Comparison of ENCODE assay signal across 11 cellular contexts in the genomic region with DNA sequence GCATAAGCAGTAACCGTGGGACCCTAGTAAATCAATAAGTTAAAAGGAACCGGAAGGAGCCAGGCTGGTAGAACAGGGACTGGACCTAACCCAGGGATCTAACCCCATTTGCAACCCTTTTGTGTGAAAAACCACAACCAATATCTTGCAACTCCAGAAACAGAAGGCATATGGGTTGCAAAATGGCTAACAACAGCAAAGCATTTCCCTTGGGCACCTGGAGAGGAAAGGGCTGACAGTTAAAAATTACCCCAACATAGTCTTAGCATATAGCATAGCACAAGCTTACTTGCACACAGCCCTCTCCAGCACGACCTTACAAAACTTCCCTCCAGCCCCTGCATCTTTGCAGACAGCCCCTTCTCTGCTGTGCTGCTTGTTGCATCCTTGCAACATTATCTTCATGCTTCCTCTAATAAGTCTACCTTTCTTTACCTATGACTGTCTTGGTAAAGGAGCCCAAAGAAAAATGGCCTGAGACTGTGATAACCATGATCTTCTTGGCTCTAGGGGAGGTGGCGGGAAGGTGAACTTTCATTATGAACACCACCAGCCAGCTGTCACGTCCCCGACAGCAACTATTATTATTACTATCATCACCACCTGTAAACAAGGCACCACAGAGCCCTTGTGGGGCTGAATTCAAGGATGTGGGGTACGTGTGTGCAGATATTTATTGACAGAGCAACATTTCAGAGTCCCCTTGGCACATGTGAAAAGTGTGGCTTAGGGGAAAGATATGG. TPM values are rescaled to one million over a fixed set of nuclear protein-coding genes. Genes with fewer than 3 reads are reported as not detected.
A peak's percentile ranks its signal among the peaks of the same experiment; 100 is the strongest.
DNase-seq lines count a peak whose midpoint lies in the region; ATAC-seq and TF ChIP-seq lines count a peak whose summit lies in the region.
"Had no signal": no experiment of that assay in that cellular context is flagged by ENCODE, and none has a peak within 500 bp of the region (broad histone marks: within the 10 kb centered on the region; RNA-seq: fewer than 3 reads in every experiment).

No MANE protein-coding gene starts in this region.

- H3K27me3 ChIP-seq in GM06990 (replicated peaks; ENCODE audit: control insufficient read depth, insufficient read depth, low read length), result no peaks in the 10 kb centered on the region
- no peaks in the 10 kb centered on the region for H3K27me3 ChIP-seq in PC-9 (ENCODE audit: insufficient read depth, low read depth)
- H3K27me3 ChIP-seq in GM23338 (ENCODE audit: insufficient read depth), result no peaks in the 10 kb centered on the region
- H3K27me3 ChIP-seq: MG63 had no signal

- no peak overlapping the region for H3K4me3 Mint-ChIP-seq in GM23338

- peaks cover 7% of the 10 kb centered on the region for H3K4me1 Mint-ChIP-seq in GM23338

- no peaks in the 10 kb centered on the region for H3F3A ChIP-seq in PC-9 (ENCODE audit: insufficient read depth, low read depth)
- no peaks in the 10 kb centered on the region for H3F3A ChIP-seq in GM23338 (replicated peaks; ENCODE audit: low read depth)

- no peak overlapping the region for H3K4me3 ChIP-seq in GM06990 (replicated peaks; ENCODE audit: low read depth, low read length)
- H3K4me3 ChIP-seq in PC-9, result no peak overlapping the region
- no peak overlapping the region for H3K4me3 ChIP-seq in GM23338
- H3K4me3 ChIP-seq: MG63 had no signal

- H3K79me2 ChIP-seq in PC-9 (ENCODE audit: low read depth), result no peaks in the 10 kb centered on the region
- no peaks in the 10 kb centered on the region for H3K79me2 ChIP-seq in GM23338 (replicated peaks; ENCODE audit: insufficient read depth)

- H3K4me2 ChIP-seq in PC-9 (no peak overlapping the region), GM23338 (no peak overlapping the region)

- H3K36me3 ChIP-seq in GM06990 (ENCODE audit: control insufficient read depth, insufficient read depth, low read length) (no peaks in the 10 kb centered on the region), PC-9 (ENCODE audit: low read depth) (no peaks in the 10 kb centered on the region), GM23338 (ENCODE audit: insufficient read depth) (no peaks in the 10 kb centered on the region)
- H3K36me3 ChIP-seq: MG63 had no signal

- no peak overlapping the region for H3K27ac Mint-ChIP-seq in GM23338

- TF ChIP-seq CTCF in GM06990 (IDR thresholded peaks at IDR 0.05; ENCODE audit: insufficient read depth, low read length, poor library complexity, severe bottlenecking), result no peak
- TF ChIP-seq CTCF in PC-9 (conservative IDR thresholded peaks at IDR 0.05), result no peak
- no peak for TF ChIP-seq CTCF in GM23338 (conservative IDR thresholded peaks at IDR 0.05; ENCODE audit: low read depth in 2 of 2)

- H3K36me3 Mint-ChIP-seq in GM23338 (ENCODE audit: low read depth), result no peaks in the 10 kb centered on the region

- no peaks in the 10 kb centered on the region; the same call in 2 of the 3 replicates for H3K9me3 Mint-ChIP-seq in GM23338

- intact Hi-C loops in PC-9 (cut with micrococcal nuclease; ENCODE audit: unreplicated experiment), result loop anchor here (10.0 kb wide), 1 partner anchor 1108 kb away; no protein-coding TSS in a partner anchor

- H3K9me2 ChIP-seq in PC-9 (ENCODE audit: insufficient read depth) (no peaks in the 10 kb centered on the region), GM23338 (ENCODE audit: insufficient read depth) (no peaks in the 10 kb centered on the region)

- no peaks in the 10 kb centered on the region for H4K20me1 ChIP-seq in PC-9 (ENCODE audit: insufficient read depth)
- H4K20me1 ChIP-seq in GM23338 (replicated peaks; ENCODE audit: insufficient read depth), result no peaks in the 10 kb centered on the region

- no peak overlapping the region for H2AFZ ChIP-seq in PC-9
- H2AFZ ChIP-seq in GM23338, result no peak overlapping the region

- H3K27me3 Mint-ChIP-seq in GM23338 (ENCODE audit: insufficient read depth, low read depth, poor library complexity), result no peaks in the 10 kb centered on the region

- peak; percentile 67 for ATAC-seq in GM19025 (IDR thresholded peaks at IDR 0.05; ENCODE audit: low read depth, unreplicated experiment)
- ATAC-seq in HG02623 (IDR thresholded peaks at IDR 0.05; ENCODE audit: unreplicated experiment), result peak; percentile 65
- ATAC-seq in HG03460 (IDR thresholded peaks at IDR 0.05; ENCODE audit: unreplicated experiment), result peak; percentile 70
- no peak for ATAC-seq in GM23338

- H3K27ac ChIP-seq in PC-9 (no peak overlapping the region), GM23338 (ENCODE audit: low read depth) (no peak overlapping the region)

- POLR2A ChIA-PET in PC-9 (lab: Charles Lee; ENCODE audit: unreplicated experiment), result no interaction called here

- DNase-seq in GM06990 (ENCODE audit: extremely low read depth, insufficient read length), result peak; percentile 47
- no peak for DNase-seq in AG08395 (ENCODE audit: low spot score)
- DNase-seq in PC-9, result no peak
- no peak for DNase-seq in GM03348 (ENCODE audit: low spot score)
- DNase-seq in GM23338 (ENCODE audit: low spot score), result no peak
- DNase-seq: islet precursor cell, MG63, RPMI8226 had no signal

- no peaks in the 10 kb centered on the region for H3K4me1 ChIP-seq in PC-9 (replicated peaks; ENCODE audit: insufficient read depth)
- no peaks in the 10 kb centered on the region for H3K4me1 ChIP-seq in GM23338 (ENCODE audit: insufficient read depth)

- no TSS peak for BruUV-seq in PC-9 (replicated peaks; lab: Mats Ljungman, UMichigan)

- no peaks in the 10 kb centered on the region for H3K9me3 ChIP-seq in PC-9 (ENCODE audit: insufficient read depth, low read depth)
- H3K9me3 ChIP-seq: MG63 had no signal

- CTCF ChIA-PET in PC-9 (lab: Charles Lee), result no interaction called here

TF ChIP-seq in GM23338, 12 proteins besides CTCF, POLR2A, EP300 and RAD21 (continues in another document):
- TF ChIP-seq, protein P1, sequence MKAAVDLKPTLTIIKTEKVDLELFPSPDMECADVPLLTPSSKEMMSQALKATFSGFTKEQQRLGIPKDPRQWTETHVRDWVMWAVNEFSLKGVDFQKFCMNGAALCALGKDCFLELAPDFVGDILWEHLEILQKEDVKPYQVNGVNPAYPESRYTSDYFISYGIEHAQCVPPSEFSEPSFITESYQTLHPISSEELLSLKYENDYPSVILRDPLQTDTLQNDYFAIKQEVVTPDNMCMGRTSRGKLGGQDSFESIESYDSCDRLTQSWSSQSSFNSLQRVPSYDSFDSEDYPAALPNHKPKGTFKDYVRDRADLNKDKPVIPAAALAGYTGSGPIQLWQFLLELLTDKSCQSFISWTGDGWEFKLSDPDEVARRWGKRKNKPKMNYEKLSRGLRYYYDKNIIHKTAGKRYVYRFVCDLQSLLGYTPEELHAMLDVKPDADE (IDR thresholded peaks at IDR 0.05), result no peak
- TF ChIP-seq JUNB (IDR thresholded peaks at IDR 0.05; ENCODE audit: unreplicated experiment), result no peak
- no peak for TF ChIP-seq EZH2 (IDR thresholded peaks at IDR 0.05; ENCODE audit: low read depth, unreplicated experiment)
- no peak for TF ChIP-seq NANOG (IDR thresholded peaks at IDR 0.05; ENCODE audit: borderline replicate concordance)

RNA-seq across cellular contexts. Expression of gene PRRC1, which starts 49.8 kb away (rescaled TPM):
- total RNA-seq in PC-9 (2021), result 43.2 and 43.7 TPM in 2 replicates
- 64.7 and 65.8 TPM in 2 replicates for total RNA-seq in GM23338 (2014; rRNA removed; shearing (Covaris generic))
- polyA plus RNA-seq in GM23338 (2016; fragmentation: Nextera tagmentation; extraction: Ambion mirVana), result 70.7 and 72.6 TPM in 2 replicates
